ENCODE assay signal across 10 cellular contexts in the genomic region with DNA sequence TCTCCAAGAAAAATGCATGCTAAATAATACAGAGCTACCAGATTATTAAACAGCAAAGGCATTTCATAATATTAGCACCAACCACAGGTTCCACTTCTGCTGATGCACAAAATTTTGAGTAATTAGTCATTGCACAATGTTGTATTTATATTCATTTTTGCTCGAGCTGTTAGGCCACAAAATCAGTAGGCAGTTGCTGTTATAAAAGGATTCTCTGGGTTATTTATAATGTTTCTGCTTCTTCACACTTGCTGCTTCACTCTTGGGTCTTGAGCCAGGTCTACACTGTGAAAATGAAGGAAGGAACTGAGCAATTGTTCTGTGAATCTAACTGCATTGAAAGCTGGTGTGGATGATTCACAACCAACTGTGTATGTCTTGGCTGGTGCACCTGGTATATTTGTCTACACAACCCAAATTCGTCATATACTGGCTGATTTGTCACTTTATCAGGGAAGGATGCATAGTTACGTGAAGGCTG. TPM values are rescaled to one million over a fixed set of nuclear protein-coding genes. Genes with fewer than 3 reads are reported as not detected.
A peak's percentile ranks its signal among the peaks of the same experiment; 100 is the strongest.
DNase-seq lines count a peak whose midpoint lies in the region; ATAC-seq, FAIRE-seq and TF ChIP-seq lines count a peak whose summit lies in the region.
"Had no signal": no experiment of that assay in that cellular context is flagged by ENCODE, and none has a peak within 500 bp of the region (broad histone marks: within the 10 kb centered on the region; RNA-seq: fewer than 3 reads in every experiment).

No MANE protein-coding gene starts in this region.

- in situ Hi-C loops in Panc1 (cut with HindIII; ENCODE audit: low pct_unique_long_range_greater_than_20kb, low sequenced_read_pairs) = no loop called here

- no peaks in the 10 kb centered on the region for H3K4me1 ChIP-seq in Panc1 (ENCODE audit: control insufficient read depth, insufficient read depth, low read length)

- POLR2A ChIA-PET in Panc1 (lab: Charles Lee) = no interaction called here

- no peak overlapping the region for H3K4me3 ChIP-seq in Panc1 (ENCODE audit: low read depth in 2 of 2, low read length in 2 of 2)
- no peak overlapping the region for H3K4me3 ChIP-seq in skeletal muscle cell (ENCODE audit: low read depth, low read length)
- H3K4me3 ChIP-seq: dorsolateral prefrontal cortex had no signal

- peak; percentile 76 for ATAC-seq in Panc1
- ATAC-seq: activated CD8-positive, alpha-beta memory T cell treated with anti-CD3 and anti-CD28 coated beads, Interleukin-2, amount 10 ng/mL, durations not matched to agents 7 days and 5 days; left colon had no signal

- no peaks in the 10 kb centered on the region for H3K9me3 Mint-ChIP-seq in activated CD4-positive, alpha-beta T cell treated with anti-CD3 and anti-CD28 coated beads, Interleukin-2, amount 10 ng/mL, durations not matched to agents 24 days and 14 days

- TF ChIP-seq CTCF in Panc1 (IDR thresholded peaks at IDR 0.05) = no peak

- no peak overlapping the region for H3K27ac Mint-ChIP-seq in activated CD4-positive, alpha-beta T cell treated with anti-CD3 and anti-CD28 coated beads, Interleukin-2, amount 10 ng/mL, durations not matched to agents 24 days and 14 days
- H3K27ac Mint-ChIP-seq: activated CD8-positive, alpha-beta memory T cell treated with anti-CD3 and anti-CD28 coated beads, Interleukin-2, amount 10 ng/mL, durations not matched to agents 7 days and 5 days had no signal

- H3K27ac ChIP-seq in Panc1 (ENCODE audit: low read length) (no peak overlapping the region), epithelial cell of prostate (peak overlapping the region; percentile 38)

- no peaks in the 10 kb centered on the region for H3K27me3 Mint-ChIP-seq in activated CD4-positive, alpha-beta T cell treated with anti-CD3 and anti-CD28 coated beads, Interleukin-2, amount 10 ng/mL, durations not matched to agents 24 days and 14 days
- H3K27me3 Mint-ChIP-seq: activated CD8-positive, alpha-beta memory T cell treated with anti-CD3 and anti-CD28 coated beads, Interleukin-2, amount 10 ng/mL, durations not matched to agents 7 days and 5 days had no signal

- H3K36me3 Mint-ChIP-seq in activated CD4-positive, alpha-beta T cell treated with anti-CD3 and anti-CD28 coated beads, Interleukin-2, amount 10 ng/mL, durations not matched to agents 24 days and 14 days (ENCODE audit: low read depth) = no peaks in the 10 kb centered on the region

- no peak overlapping the region for H3K4me3 Mint-ChIP-seq in activated CD4-positive, alpha-beta T cell treated with anti-CD3 and anti-CD28 coated beads, Interleukin-2, amount 10 ng/mL, durations not matched to agents 24 days and 14 days
- H3K4me3 Mint-ChIP-seq: activated CD8-positive, alpha-beta memory T cell treated with anti-CD3 and anti-CD28 coated beads, Interleukin-2, amount 10 ng/mL, durations not matched to agents 7 days and 5 days had no signal

- no peak for TF ChIP-seq POLR2A in H54 (IDR thresholded peaks at IDR 0.05; ENCODE audit: low read depth, low read length)

- peaks cover 3% of the 10 kb centered on the region for H3K4me1 Mint-ChIP-seq in activated CD4-positive, alpha-beta T cell treated with anti-CD3 and anti-CD28 coated beads, Interleukin-2, amount 10 ng/mL, durations not matched to agents 24 days and 14 days

- no TSS peak for BruUV-seq in Panc1 (replicated peaks; lab: Mats Ljungman, UMichigan)

- H3K36me3 ChIP-seq in Panc1 (ENCODE audit: control insufficient read depth, insufficient read depth, low read length) = no peaks in the 10 kb centered on the region

- intact Hi-C loops in Panc1 (cut with micrococcal nuclease; ENCODE audit: unreplicated experiment) = no loop called here
- intact Hi-C loops in activated CD4-positive, alpha-beta T cell treated with anti-CD3 and anti-CD28 coated beads, Interleukin-2, amount 10 ng/mL, durations not matched to agents 24 days and 14 days (cut with micrococcal nuclease) = no loop called here

- no peaks in the 10 kb centered on the region for H3K27me3 ChIP-seq in Panc1 (ENCODE audit: control insufficient read depth, insufficient read depth, low read length)
- H3K27me3 ChIP-seq: dorsolateral prefrontal cortex had no signal

- H3K9me3 ChIP-seq in Panc1 (ENCODE audit: control insufficient read depth, insufficient read depth, low read depth, low read length) = no peaks in the 10 kb centered on the region

- DNase-seq in H54 (ENCODE audit: insufficient read length, low spot score) = peak; percentile 48
- peak; percentile 74 for DNase-seq in Panc1 (ENCODE audit: low read depth, low spot score)
- peak; percentile 64 for DNase-seq in epithelial cell of prostate (ENCODE audit: low read depth, low spot score)
- peak; percentile 65 for DNase-seq in skeletal muscle cell (ENCODE audit: low read depth)
- DNase-seq in activated CD8-positive, alpha-beta memory T cell treated with anti-CD3 and anti-CD28 coated beads, Interleukin-2, amount 50 U/mL, for 48 hours = no peak
- DNase-seq in germinal center (ENCODE audit: low spot score) = no peak
- no peak for DNase-seq in activated CD4-positive, alpha-beta T cell treated with anti-CD3 and anti-CD28 coated beads, Interleukin-2, amount 10 ng/mL, durations not matched to agents 24 days and 14 days
- DNase-seq: activated CD8-positive, alpha-beta memory T cell treated with anti-CD3 and anti-CD28 coated beads, Interleukin-2, amount 10 ng/mL, durations not matched to agents 7 days and 5 days; left colon had no signal

- CTCF ChIA-PET in Panc1 (lab: Charles Lee) = no interaction called here

- peak; percentile 99 for FAIRE-seq in H54 (lab: Jason Lieb, UNC)

RNA-seq across cellular contexts. Expression of a gene that starts 38.3 kb away (rescaled TPM):
- 61.6 TPM for total RNA-seq in Panc1 (2021; ENCODE audit: unreplicated experiment)
- polyA plus RNA-seq in Panc1 (2012; ENCODE audit: insufficient read length) = 51.7 TPM
- 59.0 and 59.6 TPM in 2 replicates for total RNA-seq in activated CD4-positive, alpha-beta T cell treated with anti-CD3 and anti-CD28 coated beads, Interleukin-2, amount 10 ng/mL, durations not matched to agents 24 days and 14 days

Comparison
In these comparisons a context has a peak if more than half of its experiments do, and no peak if none do; other contexts are left out.
1. DNase-seq: peak in H54 (single experiment), Panc1 (single experiment), epithelial cell of prostate (single experiment) and skeletal muscle cell (single experiment); none in activated CD8-positive, alpha-beta memory T cell treated with anti-CD3 and anti-CD28 coated beads, Interleukin-2, amount 50 U/mL, for 48 hours (single experiment), germinal center (single experiment) and activated CD4-positive, alpha-beta T cell treated with anti-CD3 and anti-CD28 coated beads, Interleukin-2, amount 10 ng/mL, durations not matched to agents 24 days and 14 days (single experiment).